22 cellular contexts compared by ENCODE assay signal in the genomic region with DNA sequence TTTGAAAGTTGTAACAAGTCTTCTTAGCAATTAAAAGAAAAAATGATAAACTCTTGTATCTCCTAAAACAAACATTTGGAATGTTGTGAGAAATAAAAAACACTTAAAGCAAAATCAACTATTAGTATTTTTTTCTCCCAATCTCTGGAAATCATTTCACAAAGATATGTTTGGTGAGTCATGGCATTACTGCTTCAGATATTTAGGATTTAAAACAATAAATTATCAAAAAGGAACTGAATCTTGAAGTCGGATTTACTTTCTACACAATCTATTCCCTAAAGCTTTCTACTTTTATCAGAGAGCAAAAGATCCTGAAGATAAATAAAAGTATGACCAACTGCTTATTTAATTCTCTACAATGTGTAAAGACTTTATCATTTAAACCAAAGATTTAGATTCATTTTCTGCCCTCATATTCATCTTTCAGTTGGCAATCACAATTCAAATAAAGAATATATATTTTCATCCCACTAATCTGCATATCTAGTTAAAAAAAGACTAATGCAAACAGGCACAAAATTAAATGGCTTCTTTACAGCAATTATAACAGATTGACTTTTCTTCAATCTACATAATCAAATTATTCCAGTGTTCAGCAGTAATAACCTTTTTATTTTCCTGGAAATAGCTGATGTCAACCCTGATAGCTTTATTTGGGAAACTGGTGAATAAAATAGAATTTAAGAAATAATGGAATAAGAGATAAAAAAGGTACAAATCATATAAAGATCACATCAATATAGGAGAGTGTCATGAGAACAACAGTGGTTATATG.
A peak's percentile ranks its signal among the peaks of the same experiment; 100 is the strongest.
DNase-seq lines count a peak whose midpoint lies in the region; ATAC-seq and FAIRE-seq lines count a peak whose summit lies in the region.
"Had no signal": no experiment of that assay in that cellular context is flagged by ENCODE, and none has a peak within 500 bp of the region (broad histone marks: within the 10 kb centered on the region; RNA-seq: fewer than 3 reads in every experiment).

No MANE protein-coding gene starts in this region.

- DNase-seq in AG08396 (ENCODE audit: low spot score) (peak; percentile 8), LoVo (ENCODE audit: low spot score) (peak; percentile 5), iris pigment epithelial cell (ENCODE audit: low read depth) (peak; percentile 52), kidney glomerular epithelial cell (lab: John Stamatoyannopoulos, UW) (no peak), frontal cortex (ENCODE audit: low spot score in 2 of 2) (no peak), iPS-NIHi7 (ENCODE audit: extremely low spot score) (no peak)
- DNase-seq: activated CD4-positive, CD25-positive, alpha-beta regulatory T cell treated with anti-CD3 and anti-CD28 coated beads, Interleukin-2, amount 50 U/mL, for 72 hours; activated naive CD4-positive, alpha-beta T cell treated with anti-CD3 and anti-CD28 coated beads, Interleukin-2, amount 10 ng/mL, durations not matched to agents 7 days and 5 days; activated T-cell treated with anti-CD3 and anti-CD28 coated beads, Interleukin-2, amount 50 U/mL, for 72 hours; CD4-positive, CD25-positive, alpha-beta regulatory T cell; colonic mucosa; left lung; midbrain; NCI-H1417; NCI-H526; nephron progenitor cell; posterior cingulate gyrus; sigmoid colon; stimulated activated naive CD4-positive, alpha-beta T cell treated with Interleukin-2 at 50 U/mL for 16 hours; T1000 had no signal

- ATAC-seq in HG03378 (IDR thresholded peaks at IDR 0.05; ENCODE audit: unreplicated experiment), result no peak
- ATAC-seq: activated T-cell treated with anti-CD3 and anti-CD28 coated beads, Interleukin-2, amount 50 U/mL, for 72 hours; left lung had no signal

- FAIRE-seq in colon (lab: Jason Lieb, UNC), result peak; percentile 5
- no peak for FAIRE-seq in frontal cortex (lab: Jason Lieb, UNC)

Comparison
In these comparisons a context has a peak if more than half of its experiments do, and no peak if none do; other contexts are left out.
1. DNase-seq: peak in AG08396 (single experiment), LoVo (single experiment) and iris pigment epithelial cell (single experiment); none in kidney glomerular epithelial cell (single experiment), frontal cortex (0 of 2) and iPS-NIHi7 (single experiment).